In the genomic region with DNA sequence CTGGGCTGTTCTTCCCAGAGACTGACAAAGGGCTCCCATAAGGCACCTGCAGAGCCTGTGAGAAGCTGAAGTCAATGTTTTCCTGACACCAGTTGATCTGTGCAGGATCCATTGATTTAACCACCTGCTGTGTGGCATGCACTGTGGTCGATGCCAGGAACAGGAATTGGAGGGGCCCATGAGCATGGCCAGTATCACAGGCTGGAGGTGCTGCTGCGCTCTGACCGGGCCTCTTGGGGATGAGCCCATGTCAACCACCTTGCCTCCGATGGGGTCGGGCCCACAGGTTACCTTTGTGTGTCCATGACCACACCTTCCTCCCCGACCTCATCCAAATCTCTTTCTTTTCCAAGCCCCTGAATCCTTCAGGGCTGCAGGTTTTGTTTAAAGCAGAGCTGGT, we compare ENCODE assay signal across 36 cellular contexts. TPM values are rescaled to one million over a fixed set of nuclear protein-coding genes. Genes with fewer than 3 reads are reported as not detected.
"Had no signal": no experiment of that assay in that cellular context is flagged by ENCODE, and none has a peak within 500 bp of the region (broad histone marks: within the 10 kb centered on the region; RNA-seq: fewer than 3 reads in every experiment).

No MANE protein-coding gene starts in this region.

- H3K4me1 ChIP-seq: foreskin keratinocyte, heart left ventricle had no signal

- H3K27ac Mint-ChIP-seq: activated B cell treated with CpG ODN at 0.5 μM for 24 hours; activated CD8-positive, alpha-beta T cell treated with anti-CD3 and anti-CD28 coated beads for 36 hours; activated naive CD8-positive, alpha-beta T cell; activated T-helper 17 cell treated with anti-CD3 and anti-CD28 coated beads, Interleukin-2, amount 50 U/mL, for 72 hours; effector memory CD8-positive, alpha-beta T cell; T-helper 1 cell treated with Interleukin-12 subunit alpha and Interleukin-12 subunit beta and Interleukin-4 antibody, amounts not matched to agents 30 μg/mL and 1 μg/mL, for 36 hours; T-helper 2 cell treated with Interferon-gamma antibody and Interleukin-4, amounts not matched to agents 5 μg/mL and 100 μg/mL, for 36 hours had no signal

- ATAC-seq: activated CD4-positive, CD25-positive, alpha-beta regulatory T cell treated with anti-CD3 and anti-CD28 coated beads, Interleukin-2, amount 50 U/mL, for 24 hours; activated CD8-positive, alpha-beta T cell treated with anti-CD3 and anti-CD28 coated beads for 36 hours; activated T-cell treated with anti-CD3 and anti-CD28 coated beads, Interleukin-2, amount 50 U/mL, for 4 hours; activated T-helper 17 cell treated with anti-CD3 and anti-CD28 coated beads, Interleukin-2, amount 50 U/mL, for 72 hours; effector memory CD8-positive, alpha-beta T cell; foreskin keratinocyte; gastrocnemius medialis; heart left ventricle had no signal

- H3K36me3 ChIP-seq: brain microvascular endothelial cell, gastrocnemius medialis, WERI-Rb-1 had no signal

- H3K9me3 Mint-ChIP-seq: activated B cell treated with CpG ODN at 0.5 μM for 24 hours; activated CD8-positive, alpha-beta T cell treated with anti-CD3 and anti-CD28 coated beads for 36 hours; activated T-cell treated with anti-CD3 and anti-CD28 coated beads, Interleukin-2, amount 50 U/mL, for 4 hours; activated T-helper 17 cell treated with anti-CD3 and anti-CD28 coated beads, Interleukin-2, amount 50 U/mL, for 72 hours; central memory CD8-positive, alpha-beta T cell; effector memory CD8-positive, alpha-beta T cell; T-helper 1 cell treated with Interleukin-12 subunit alpha and Interleukin-12 subunit beta and Interleukin-4 antibody, amounts not matched to agents 30 μg/mL and 1 μg/mL, for 36 hours; T-helper 2 cell treated with Interferon-gamma antibody and Interleukin-4, amounts not matched to agents 5 μg/mL and 100 μg/mL, for 36 hours had no signal

- H3K27me3 ChIP-seq: brain microvascular endothelial cell, esophagus muscularis mucosa, gastrocnemius medialis, heart left ventricle had no signal

- H3K27me3 Mint-ChIP-seq: activated B cell treated with CpG ODN at 0.5 μM for 24 hours; activated CD8-positive, alpha-beta T cell treated with anti-CD3 and anti-CD28 coated beads for 36 hours; activated naive CD8-positive, alpha-beta T cell; activated T-helper 17 cell treated with anti-CD3 and anti-CD28 coated beads, Interleukin-2, amount 50 U/mL, for 72 hours had no signal

- H3K27ac ChIP-seq: brain microvascular endothelial cell, esophagus muscularis mucosa, foreskin keratinocyte, gastrocnemius medialis, heart left ventricle, WERI-Rb-1 had no signal

- H3K4me3 Mint-ChIP-seq: activated B cell treated with CpG ODN at 0.5 μM for 24 hours; activated CD8-positive, alpha-beta T cell treated with anti-CD3 and anti-CD28 coated beads for 36 hours; activated naive CD8-positive, alpha-beta T cell; activated T-cell treated with anti-CD3 and anti-CD28 coated beads, Interleukin-2, amount 50 U/mL, for 4 hours; activated T-helper 17 cell treated with anti-CD3 and anti-CD28 coated beads, Interleukin-2, amount 50 U/mL, for 72 hours; central memory CD8-positive, alpha-beta T cell; effector memory CD8-positive, alpha-beta T cell; T-helper 1 cell treated with Interleukin-12 subunit alpha and Interleukin-12 subunit beta and Interleukin-4 antibody, amounts not matched to agents 30 μg/mL and 1 μg/mL, for 36 hours; T-helper 2 cell treated with Interferon-gamma antibody and Interleukin-4, amounts not matched to agents 5 μg/mL and 100 μg/mL, for 36 hours had no signal

- H3K4me1 Mint-ChIP-seq: activated T-helper 17 cell treated with anti-CD3 and anti-CD28 coated beads, Interleukin-2, amount 50 U/mL, for 72 hours; central memory CD8-positive, alpha-beta T cell had no signal

- H3K4me3 ChIP-seq: esophagus muscularis mucosa, gastrocnemius medialis, heart left ventricle had no signal

- DNase-seq: activated B cell treated with CpG ODN at 0.5 μM for 24 hours; activated CD4-positive, alpha-beta T cell treated with anti-CD3 and anti-CD28 coated beads for 48 hours; activated CD4-positive, alpha-beta T cell treated with anti-CD3 and anti-CD28 coated beads, Interleukin-2, amount 50 U/mL, for 1 hour; activated CD4-positive, alpha-beta T cell treated with anti-CD3 and anti-CD28 coated beads, Interleukin-2, amount 50 U/mL, for 48 hours; activated CD8-positive, alpha-beta memory T cell treated with anti-CD3 and anti-CD28 coated beads for 24 hours; activated CD8-positive, alpha-beta T cell treated with anti-CD3 and anti-CD28 coated beads for 36 hours; activated effector memory CD4-positive, alpha-beta T cell treated with Interleukin-2 at 50 U/mL for 16 hours; activated gamma-delta T cell treated with Interleukin-2 at 50 U/mL for 16 hours; activated naive CD4-positive, alpha-beta T cell treated with anti-CD3 and anti-CD28 coated beads, Interleukin-2, amount 50 U/mL, for 16 hours; activated naive CD4-positive, alpha-beta T cell treated with Interleukin-2 at 50 U/mL for 16 hours; activated T-cell treated with anti-CD3 and anti-CD28 coated beads, Interleukin-2, amount 50 U/mL, for 4 hours; amniotic stem cell; anterior cingulate cortex; brain microvascular endothelial cell; cortex of kidney; dermis blood vessel endothelial cell; effector CD4-positive, alpha-beta T cell; effector memory CD8-positive, alpha-beta T cell; erythroblast; foreskin keratinocyte; gastrocnemius medialis; glutamatergic neuron; T1000; WERI-Rb-1 had no signal

- H3K36me3 Mint-ChIP-seq: activated naive CD8-positive, alpha-beta T cell had no signal

- H3K9me3 ChIP-seq: esophagus muscularis mucosa, gastrocnemius medialis, heart left ventricle had no signal

RNA-seq across cellular contexts. Expression of gene STH, which starts 18.2 kb away (rescaled TPM):
- total RNA-seq: activated B cell treated with CpG ODN at 0.5 μM for 24 hours; activated CD8-positive, alpha-beta T cell treated with anti-CD3 and anti-CD28 coated beads for 36 hours; activated T-cell treated with anti-CD3 and anti-CD28 coated beads, Interleukin-2, amount 50 U/mL, for 4 hours; activated T-helper 17 cell treated with anti-CD3 and anti-CD28 coated beads, Interleukin-2, amount 50 U/mL, for 72 hours; astrocyte; bronchial epithelial cell; cardiac septum; dermis blood vessel endothelial cell; esophagus muscularis mucosa; foreskin keratinocyte; gastrocnemius medialis had no signal
- polyA plus RNA-seq: adipose tissue, foreskin keratinocyte had no signal
